Comparison of ENCODE assay signal across 1 cellular context in genomic region chr14:61585598-61586538, GRCh38.
TF ChIP-seq lines count a peak whose summit lies in the region.

No MANE protein-coding gene starts in this region.

TF ChIP-seq in H1, 55 proteins besides CTCF, POLR2A, EP300 and RAD21:
- no peak for TF ChIP-seq BACH1 (IDR thresholded peaks at IDR 0.05; ENCODE audit: low read length)
- TF ChIP-seq CHD1 (IDR thresholded peaks at IDR 0.05; ENCODE audit: low read depth, low read length) = no peak
- TF ChIP-seq SRF (IDR thresholded peaks at IDR 0.05; ENCODE audit: low read depth, low read length) = no peak
